ENCODE assay signal across 11 cellular contexts in genomic region chr21:34132202-34132601, GRCh38. TPM values are rescaled to one million over a fixed set of nuclear protein-coding genes. Genes with fewer than 3 reads are reported as not detected.
DNase-seq lines count a peak whose midpoint lies in the region; ATAC-seq, FAIRE-seq and TF ChIP-seq lines count a peak whose summit lies in the region.
"Had no signal": no experiment of that assay in that cellular context is flagged by ENCODE, and none has a peak within 500 bp of the region (broad histone marks: within the 10 kb centered on the region; RNA-seq: fewer than 3 reads in every experiment).

No MANE protein-coding gene starts in this region.

- peaks cover 7% of the 10 kb centered on the region for H3K36me3 ChIP-seq in CD4-positive, alpha-beta memory T cell (ENCODE audit: insufficient read depth, low read length)
- H3K36me3 ChIP-seq in sigmoid colon: peaks cover 0 to 5% (median 0%) of the 10 kb centered on the region in 4 donors

- H3K9me3 Mint-ChIP-seq in CD4-positive, alpha-beta memory T cell: peaks cover 0 to 2% (median under 1%) of the 10 kb centered on the region in 8 donors
- H3K9me3 Mint-ChIP-seq in activated CD8-positive, alpha-beta T cell treated with anti-CD3 and anti-CD28 coated beads, Interleukin-2, amount 10 ng/mL, durations not matched to agents 7 days and 5 days (ENCODE audit: insufficient read depth): no peaks in the 10 kb centered on the region

- H3K4me3 ChIP-seq in CD4-positive, alpha-beta memory T cell (ENCODE audit: low read length in 2 of 2): no peak overlapping the region
- H3K4me3 ChIP-seq in right cardiac atrium (ENCODE audit: low read length): no peak overlapping the region
- H3K4me3 ChIP-seq in sigmoid colon: no peak overlapping the region

- TF ChIP-seq POLR2A in sigmoid colon (IDR thresholded peaks at IDR 0.05): no peak

- TF ChIP-seq CTCF in sigmoid colon (IDR thresholded peaks at IDR 0.05): no peak

- peak overlapping the region in 4 of 7 donors; percentile 14 to 77 (median 58) for H3K27ac Mint-ChIP-seq in CD4-positive, alpha-beta memory T cell
- H3K27ac Mint-ChIP-seq in activated CD8-positive, alpha-beta T cell treated with anti-CD3 and anti-CD28 coated beads, Interleukin-2, amount 10 ng/mL, durations not matched to agents 7 days and 5 days: peak overlapping the region; percentile 73

- intact Hi-C loops in CD4-positive, alpha-beta memory T cell (cut with micrococcal nuclease): no loop called here
- intact Hi-C loops in right cardiac atrium (cut with DNase I) (no loop called here), sigmoid colon (cut with DNase I) (no loop called here)

- H3K36me3 Mint-ChIP-seq in CD4-positive, alpha-beta memory T cell: peaks cover 54 to 59% of the 10 kb centered on the region in 2 donors
- H3K36me3 Mint-ChIP-seq in activated CD8-positive, alpha-beta T cell treated with anti-CD3 and anti-CD28 coated beads, Interleukin-2, amount 10 ng/mL, durations not matched to agents 7 days and 5 days (ENCODE audit: low read depth): peaks cover 73% of the 10 kb centered on the region

- ATAC-seq in activated CD8-positive, alpha-beta T cell treated with anti-CD3 and anti-CD28 coated beads, Interleukin-2, amount 10 ng/mL, durations not matched to agents 7 days and 5 days: no peak
- ATAC-seq in right cardiac atrium: no peak

- H3K4me1 Mint-ChIP-seq in CD4-positive, alpha-beta memory T cell: peaks cover 57 to 80% (median 68%) of the 10 kb centered on the region in 4 donors
- peaks cover 63% of the 10 kb centered on the region for H3K4me1 Mint-ChIP-seq in activated CD8-positive, alpha-beta T cell treated with anti-CD3 and anti-CD28 coated beads, Interleukin-2, amount 10 ng/mL, durations not matched to agents 7 days and 5 days (ENCODE audit: low read depth)

- no peak for DNase-seq in CD4-positive, alpha-beta memory T cell
- DNase-seq in activated CD8-positive, alpha-beta T cell treated with anti-CD3 and anti-CD28 coated beads, Interleukin-2, amount 10 ng/mL, durations not matched to agents 7 days and 5 days: no peak
- DNase-seq in right cardiac atrium (no peak), sigmoid colon (no peak), NCI-H1694 (lab: John Stamatoyannopoulos, UW) (no peak), putamen (ENCODE audit: low spot score) (no peak), DMS153 treated with DMSO at 0.1 percent for 48 hours (lab: John Stamatoyannopoulos, UW; ENCODE audit: unreplicated experiment) (no peak), HTR-8/SVneo (ENCODE audit: insufficient read length, low spot score) (no peak)
- DNase-seq: stimulated activated CD4-positive, alpha-beta T cell treated with anti-CD3 and anti-CD28 coated beads, Interleukin-1b, Interleukin-23, amount 100 ng/mL, for 48 hours had no signal

- H3K27me3 Mint-ChIP-seq in CD4-positive, alpha-beta memory T cell: no peaks in the 10 kb centered on the region
- H3K27me3 Mint-ChIP-seq in activated CD8-positive, alpha-beta T cell treated with anti-CD3 and anti-CD28 coated beads, Interleukin-2, amount 10 ng/mL, durations not matched to agents 7 days and 5 days (ENCODE audit: low read depth): no peaks in the 10 kb centered on the region

- H3K4me1 ChIP-seq in CD4-positive, alpha-beta memory T cell (ENCODE audit: insufficient read depth, low read length): peaks cover 52% of the 10 kb centered on the region
- H3K4me1 ChIP-seq in right cardiac atrium (ENCODE audit: control insufficient read depth, insufficient read depth, low read length) (peaks cover 29% of the 10 kb centered on the region), sigmoid colon (peaks cover 0 to 72% (median 69%) of the 10 kb centered on the region in 4 donors)

- FAIRE-seq in HTR-8/SVneo (lab: Jason Lieb, UNC): no peak
- FAIRE-seq: frontal cortex, GM18507 had no signal

- POLR2A ChIA-PET in CD4-positive, alpha-beta memory T cell (lab: Charles Lee; ENCODE audit: partially characterized antibody): no interaction called here
- POLR2A ChIA-PET in activated CD8-positive, alpha-beta T cell treated with anti-CD3 and anti-CD28 coated beads, Interleukin-2, amount 10 ng/mL, durations not matched to agents 7 days and 5 days (lab: Charles Lee): no interaction called here

- H3K27ac ChIP-seq in CD4-positive, alpha-beta memory T cell (ENCODE audit: low read depth, low read length): no peak overlapping the region
- peak overlapping the region; percentile 46 for H3K27ac ChIP-seq in right cardiac atrium (ENCODE audit: low read length)
- peak overlapping the region; percentile 80 to 89 (median 82) for H3K27ac ChIP-seq in sigmoid colon

- H3K9me3 ChIP-seq in CD4-positive, alpha-beta memory T cell (ENCODE audit: control insufficient read depth in 1 of 2, low read length in 2 of 2): no peaks in the 10 kb centered on the region
- H3K9me3 ChIP-seq in right cardiac atrium (ENCODE audit: control insufficient read depth, low read length) (no peaks in the 10 kb centered on the region), sigmoid colon (no peaks in the 10 kb centered on the region)

- H3K27me3 ChIP-seq in CD4-positive, alpha-beta memory T cell (ENCODE audit: insufficient read depth, low read length): no peaks in the 10 kb centered on the region
- H3K27me3 ChIP-seq in right cardiac atrium (ENCODE audit: control insufficient read depth, insufficient read depth) (no peaks in the 10 kb centered on the region), sigmoid colon (no peaks in the 10 kb centered on the region)

- peak overlapping the region in 4 of 8 donors; percentile 17 to 62 (median 36) for H3K4me3 Mint-ChIP-seq in CD4-positive, alpha-beta memory T cell
- no peak overlapping the region for H3K4me3 Mint-ChIP-seq in activated CD8-positive, alpha-beta T cell treated with anti-CD3 and anti-CD28 coated beads, Interleukin-2, amount 10 ng/mL, durations not matched to agents 7 days and 5 days

- no peak for TF ChIP-seq EP300 in sigmoid colon (IDR thresholded peaks at IDR 0.05)

- 86% methylated on average over 13 of the region's 13 CpGs for WGBS in right cardiac atrium
- WGBS in sigmoid colon, 2 donors: 89 to 95% methylated on average over 13 of the region's 13 CpGs

- CTCF ChIA-PET in CD4-positive, alpha-beta memory T cell (lab: Charles Lee; ENCODE audit: partially characterized antibody): interaction anchor here (1.8 to 3.2 kb wide), 3 partner anchors 12 to 216 kb away, joined by 4 to 16 read pairs (median 7); no protein-coding TSS in a partner anchor
- CTCF ChIA-PET in activated CD8-positive, alpha-beta T cell treated with anti-CD3 and anti-CD28 coated beads, Interleukin-2, amount 10 ng/mL, durations not matched to agents 7 days and 5 days (lab: Charles Lee): interaction anchor here (0.9 to 2.9 kb wide), 5 partner anchors 23 to 216 kb away, joined by 3 to 15 read pairs (median 7); no protein-coding TSS in a partner anchor

RNA-seq across cellular contexts. Expression of gene MRPS6, which starts 58.8 kb away (rescaled TPM):
- 10 to 100 TPM; 76.9 to 80.1 TPM for total RNA-seq in CD4-positive, alpha-beta memory T cell
- 100 to 1,000 TPM; 135 to 160 TPM for polyA plus RNA-seq in CD4-positive, alpha-beta memory T cell
- total RNA-seq in activated CD8-positive, alpha-beta T cell treated with anti-CD3 and anti-CD28 coated beads, Interleukin-2, amount 10 ng/mL, durations not matched to agents 7 days and 5 days: 10 to 100 TPM; 80.2 to 84.3 TPM
- total RNA-seq in right cardiac atrium (10 to 100 TPM; 67.6 to 78.1 (median 73.1) TPM), sigmoid colon (10 to 100 TPM; 41.0 to 95.8 (median 70.7) TPM)
- polyA plus RNA-seq in right cardiac atrium (95.3 TPM), sigmoid colon (100 to 1,000 TPM in 1 of 3 donors, 10 to 100 TPM in 2; 60.0 to 118 (median 88.3) TPM)

RNA-seq across cellular contexts. Expression of gene SLC5A3, which starts 58.8 kb away (rescaled TPM):
- 10 to 100 TPM; 32.8 to 33.4 TPM for total RNA-seq in CD4-positive, alpha-beta memory T cell
- polyA plus RNA-seq in CD4-positive, alpha-beta memory T cell: 1 to 10 TPM in 1 of 2 donors, under 1 TPM in 1; 0.68 to 1.4 TPM
- total RNA-seq in activated CD8-positive, alpha-beta T cell treated with anti-CD3 and anti-CD28 coated beads, Interleukin-2, amount 10 ng/mL, durations not matched to agents 7 days and 5 days: 10 to 100 TPM; 22.4 to 24.2 TPM
- total RNA-seq in right cardiac atrium (10 to 100 TPM in 1 of 4 donors, 1 to 10 TPM in 3; 4.1 to 11.7 (median 6.7) TPM), sigmoid colon (10 to 100 TPM; 20.6 to 41.8 (median 22.7) TPM)
- polyA plus RNA-seq in right cardiac atrium (2.2 TPM), sigmoid colon (1 to 10 TPM in 2 of 3 donors, under 1 TPM in 1; 0.60 to 3.6 (median 1.2) TPM)
